In genomic region chr6:41428402-41428994, GRCh38 we compare ENCODE assay signal across 8 cellular contexts.
DNase-seq lines count a peak whose midpoint lies in the region; FAIRE-seq and TF ChIP-seq lines count a peak whose summit lies in the region.

No MANE protein-coding gene starts in this region.

- H4K20me1 ChIP-seq in PC-9 (ENCODE audit: insufficient read depth) = no peaks in the 10 kb centered on the region

- intact Hi-C loops in PC-9 (cut with micrococcal nuclease; ENCODE audit: unreplicated experiment) = no loop called here
- intact Hi-C loops in left ventricle myocardium inferior (cut with micrococcal nuclease) = no loop called here
- intact Hi-C loops in sigmoid colon (cut with DNase I) = loop anchor here (2.0 kb wide), 2 partner anchors 14 to 118 kb away; partner anchors contain the start of gene FOXP4

- WGBS in sigmoid colon, 2 donors = 1 to 4% methylated on average over 28 of the region's 28 CpGs

- H3F3A ChIP-seq in PC-9 (ENCODE audit: insufficient read depth, low read depth) = no peaks in the 10 kb centered on the region; the same call in 1 of the 2 replicates

- H3K4me2 ChIP-seq in PC-9 = peak overlapping the region; percentile 78

- CTCF ChIA-PET in PC-9 (lab: Charles Lee) = interaction anchor here (0.6 kb wide), 2 partner anchors 103 to 253 kb away, joined by 4 to 16 read pairs; no protein-coding TSS in a partner anchor

- H3K9me3 ChIP-seq in PC-9 (ENCODE audit: insufficient read depth, low read depth) (no peaks in the 10 kb centered on the region), left ventricle myocardium inferior (replicated peaks) (no peaks in the 10 kb centered on the region), sigmoid colon (no peaks in the 10 kb centered on the region)

- no peaks in the 10 kb centered on the region for H3K9me2 ChIP-seq in PC-9 (ENCODE audit: insufficient read depth)

- H3K4me3 ChIP-seq in PC-9 (peak overlapping the region; percentile 47; the same call in 1 of the 2 replicates), left ventricle myocardium inferior (peak overlapping the region; percentile 67), sigmoid colon (peak overlapping the region; percentile 29 to 55 (median 50))

- peak in 1 of 4 donors; percentile 6 for TF ChIP-seq EP300 in sigmoid colon (IDR thresholded peaks at IDR 0.05)

- no peaks in the 10 kb centered on the region for H3K79me2 ChIP-seq in PC-9 (ENCODE audit: low read depth)

- no peak for FAIRE-seq in HTR-8/SVneo (lab: Jason Lieb, UNC)

- H2AFZ ChIP-seq in PC-9 = no peak overlapping the region

- BruUV-seq in PC-9 (replicated peaks; lab: Mats Ljungman, UMichigan) = no TSS peak

- H3K27me3 ChIP-seq in PC-9 (ENCODE audit: insufficient read depth, low read depth) (0 out of 2 replicates have a peak, but pooled peaks cover 11% of the 10 kb centered on the region), left ventricle myocardium inferior (ENCODE audit: low read depth) (peaks cover 42% of the 10 kb centered on the region), sigmoid colon (no peaks in the 10 kb centered on the region)

- no peak for TF ChIP-seq POLR2A in sigmoid colon (IDR thresholded peaks at IDR 0.05)

- H3K4me1 ChIP-seq in PC-9 (replicated peaks; ENCODE audit: insufficient read depth) = peaks cover 14% of the 10 kb centered on the region
- H3K4me1 ChIP-seq in left ventricle myocardium inferior = peaks cover 31% of the 10 kb centered on the region
- peaks cover 0 to 45% (median 35%) of the 10 kb centered on the region in 4 donors for H3K4me1 ChIP-seq in sigmoid colon

- TF ChIP-seq CTCF in PC-9 (conservative IDR thresholded peaks at IDR 0.05) = no peak
- TF ChIP-seq CTCF in left ventricle myocardium inferior (IDR thresholded peaks at IDR 0.05; ENCODE audit: borderline replicate concordance) = no peak
- TF ChIP-seq CTCF in sigmoid colon (IDR thresholded peaks at IDR 0.05) = no peak

- H3K27ac ChIP-seq in PC-9 (no peak overlapping the region), left ventricle myocardium inferior (replicated peaks) (peak overlapping the region; percentile 72), sigmoid colon (peak overlapping the region; percentile 69 to 88 (median 76))

- POLR2A ChIA-PET in PC-9 (lab: Charles Lee; ENCODE audit: unreplicated experiment) = interaction anchor here (0.6 kb wide), 1 partner anchor 120 kb away, joined by 3 read pairs; no protein-coding TSS in a partner anchor

- DNase-seq in H4 (ENCODE audit: low spot score) = peak; percentile 26
- DNase-seq in PC-9 = no peak
- no peak for DNase-seq in left ventricle myocardium inferior
- peak; percentile 84 for DNase-seq in sigmoid colon
- no peak for DNase-seq in ecto neural progenitor cell (ENCODE audit: low spot score)
- no peak for DNase-seq in COLO668 (lab: John Stamatoyannopoulos, UW; ENCODE audit: unreplicated experiment)
- no peak for DNase-seq in COR-L47 (lab: John Stamatoyannopoulos, UW)
- DNase-seq in HTR-8/SVneo (ENCODE audit: insufficient read length, low spot score) = no peak

- H3K36me3 ChIP-seq in PC-9 (ENCODE audit: low read depth) = no peaks in the 10 kb centered on the region
- no peaks in the 10 kb centered on the region for H3K36me3 ChIP-seq in left ventricle myocardium inferior
- H3K36me3 ChIP-seq in sigmoid colon = no peaks in the 10 kb centered on the region

Comparison
In these comparisons a context has a peak if more than half of its experiments do, and no peak if none do; other contexts are left out.
1. DNase-seq: peak in H4 (single experiment) and sigmoid colon (single experiment); none in PC-9 (0 of 2), left ventricle myocardium inferior (single experiment), ecto neural progenitor cell (single experiment), COLO668 (single experiment), COR-L47 (single experiment) and HTR-8/SVneo (single experiment).
2. Peak in every context shown above with its lines, with median percentiles within 50 percentile points of each other: H3K4me3 ChIP-seq.